In genomic region chr13:96984061-96984508, GRCh38 we compare ENCODE assay signal across 8 cellular contexts. TPM values are rescaled to one million over a fixed set of nuclear protein-coding genes. Genes with fewer than 3 reads are reported as not detected.
DNase-seq lines count a peak whose midpoint lies in the region; ATAC-seq and TF ChIP-seq lines count a peak whose summit lies in the region.

No MANE protein-coding gene starts in this region.

- no peak for TF ChIP-seq CTCF in GM12875 (IDR thresholded peaks at IDR 0.05; ENCODE audit: borderline replicate concordance, insufficient read depth, low read depth, low read length)
- TF ChIP-seq CTCF in WTC11 (IDR thresholded peaks at IDR 0.05), result no peak
- peak; percentile 69 for TF ChIP-seq CTCF in type B pancreatic cell (conservative IDR thresholded peaks at IDR 0.05)

- H3K9me3 Mint-ChIP-seq in WTC11 (peaks cover 14% of the 10 kb centered on the region), type B pancreatic cell (peaks cover 4% of the 10 kb centered on the region)

- H3K4me3 Mint-ChIP-seq in WTC11 (peak overlapping the region; percentile 42), type B pancreatic cell (peak overlapping the region; percentile 76)

- H3K27me3 Mint-ChIP-seq in WTC11 (ENCODE audit: low read depth) (no peaks in the 10 kb centered on the region), type B pancreatic cell (peaks cover 2% of the 10 kb centered on the region)

- H3K4me3 ChIP-seq in GM12875 (ENCODE audit: low read depth, low read length), result peak overlapping the region; percentile 26

- CTCF ChIA-PET in WTC11 (lab: Charles Lee), result interaction anchor here (0.6 to 2.1 kb wide), 18 partner anchors 10 to 590 kb away, joined by 3 to 20 read pairs (median 5); no protein-coding TSS in a partner anchor

- peak; percentile 91 for DNase-seq in HT-29 (ENCODE audit: low spot score)
- peak; percentile 34 for DNase-seq in WTC11 (ENCODE audit: low spot score)
- DNase-seq in iPS-NIHi11 (ENCODE audit: low spot score), result peak; percentile 62
- DNase-seq in type B pancreatic cell (ENCODE audit: extremely low spot score, unreplicated experiment), result no peak
- no peak for DNase-seq in NCI-H1092 treated with DMSO at 0.1 percent for 48 hours (lab: John Stamatoyannopoulos, UW)
- no peak for DNase-seq in NAMALWA (ENCODE audit: low spot score)

- H3K36me3 Mint-ChIP-seq in WTC11, result no peaks in the 10 kb centered on the region
- H3K36me3 Mint-ChIP-seq in type B pancreatic cell, result no peaks in the 10 kb centered on the region

- POLR2A ChIA-PET in WTC11 (lab: Charles Lee), result no interaction called here

- ATAC-seq in GM21447 (IDR thresholded peaks at IDR 0.05; ENCODE audit: unreplicated experiment), result peak; percentile 98
- ATAC-seq in WTC11, result peak; percentile 100

- H3K27ac Mint-ChIP-seq in WTC11 (no peak overlapping the region; the same call in 1 of the 2 replicates), type B pancreatic cell (peak overlapping the region; percentile 94)

- H3K4me1 Mint-ChIP-seq in WTC11, result peaks cover 12% of the 10 kb centered on the region
- peaks cover 11% of the 10 kb centered on the region for H3K4me1 Mint-ChIP-seq in type B pancreatic cell (ENCODE audit: unreplicated experiment)

TF ChIP-seq in WTC11, 78 proteins besides CTCF, POLR2A, EP300 and RAD21 (continues in another document):
- no peak for TF ChIP-seq GTF2I (CRISPR knock-in tag; conservative IDR thresholded peaks at IDR 0.05)
- TF ChIP-seq ZSCAN18 (CRISPR knock-in tag; IDR thresholded peaks at IDR 0.05), result no peak
- no peak for TF ChIP-seq ARID4B (CRISPR knock-in tag; IDR thresholded peaks at IDR 0.05; ENCODE audit: borderline replicate concordance)
- no peak for TF ChIP-seq MAX (CRISPR knock-in tag; IDR thresholded peaks at IDR 0.05)
- no peak for TF ChIP-seq TEAD1 (CRISPR knock-in tag; IDR thresholded peaks at IDR 0.05)
- no peak for TF ChIP-seq NFYB (CRISPR knock-in tag; conservative IDR thresholded peaks at IDR 0.05; ENCODE audit: low read depth)
- TF ChIP-seq NFATC4 (CRISPR knock-in tag; IDR thresholded peaks at IDR 0.05), result no peak
- no peak for TF ChIP-seq NFE2L1 (CRISPR knock-in tag; IDR thresholded peaks at IDR 0.05)
- TF ChIP-seq ZNF232 (CRISPR knock-in tag; IDR thresholded peaks at IDR 0.05), result no peak
- TF ChIP-seq TCF7 (CRISPR knock-in tag; IDR thresholded peaks at IDR 0.05; ENCODE audit: low read depth), result no peak
- TF ChIP-seq ZNF671 (CRISPR knock-in tag; IDR thresholded peaks at IDR 0.05), result no peak
- TF ChIP-seq ATF2 (CRISPR knock-in tag; IDR thresholded peaks at IDR 0.05; ENCODE audit: borderline replicate concordance, low read depth), result no peak
- no peak for TF ChIP-seq CREM (CRISPR knock-in tag; IDR thresholded peaks at IDR 0.05)
- TF ChIP-seq ZNF532 (CRISPR knock-in tag; IDR thresholded peaks at IDR 0.05; ENCODE audit: borderline replicate concordance), result no peak
- TF ChIP-seq ZNF423 (CRISPR knock-in tag; IDR thresholded peaks at IDR 0.05), result no peak
- TF ChIP-seq JAZF1 (CRISPR knock-in tag; IDR thresholded peaks at IDR 0.05), result no peak
- no peak for TF ChIP-seq E2F1 (CRISPR knock-in tag; IDR thresholded peaks at IDR 0.05)

RNA-seq across cellular contexts. Expression of gene OXGR1, which starts 10.2 kb away (rescaled TPM):
- not detected in 2 replicates for total RNA-seq in HT-29 (2014; rRNA removed; shearing (Covaris generic))
- 0.21 to 0.71 TPM (median 0.39 TPM) in 3 replicates for total RNA-seq in WTC11 (2021)
- total RNA-seq in type B pancreatic cell (ENCODE audit: low replicate concordance), result 0.80 and 3.9 TPM in 2 replicates

Comparison
In these comparisons a context has a peak if more than half of its experiments do, and no peak if none do; other contexts are left out.
1. DNase-seq: peak in HT-29 (single experiment), WTC11 (single experiment) and iPS-NIHi11 (single experiment); none in type B pancreatic cell (single experiment), NCI-H1092 treated with DMSO at 0.1 percent for 48 hours (single experiment) and NAMALWA (single experiment).